Comparison of ENCODE assay signal across 12 cellular contexts in the genomic region with DNA sequence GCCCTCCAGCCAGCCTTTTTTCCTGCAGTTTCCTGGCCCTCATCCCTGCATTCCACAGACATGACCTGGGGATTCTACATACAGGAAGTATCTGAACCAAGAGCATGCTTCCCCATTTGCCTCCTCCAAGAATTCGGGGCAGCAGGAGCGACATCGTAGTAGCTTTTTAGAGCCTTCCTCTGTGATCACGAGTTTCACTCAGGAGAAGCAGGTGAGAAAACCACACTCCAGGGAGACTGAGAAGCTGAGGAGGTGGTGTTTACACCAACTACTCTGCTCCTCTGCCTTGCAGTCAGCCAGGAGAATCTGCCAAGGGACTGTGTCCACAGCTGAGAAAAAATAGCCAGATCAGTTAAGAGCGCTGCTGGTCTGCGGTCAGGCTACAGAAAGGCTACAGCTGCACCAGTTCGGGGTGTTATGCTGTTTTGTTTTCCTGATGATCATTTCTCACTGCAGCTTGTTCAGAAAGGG. TPM values are rescaled to one million over a fixed set of nuclear protein-coding genes. Genes with fewer than 3 reads are reported as not detected.
A peak's percentile ranks its signal among the peaks of the same experiment; 100 is the strongest.
DNase-seq lines count a peak whose midpoint lies in the region; ATAC-seq and TF ChIP-seq lines count a peak whose summit lies in the region.
"Had no signal": no experiment of that assay in that cellular context is flagged by ENCODE, and none has a peak within 500 bp of the region (broad histone marks: within the 10 kb centered on the region; RNA-seq: fewer than 3 reads in every experiment).

No MANE protein-coding gene starts in this region.

- H3K27ac ChIP-seq in PC-3 (ENCODE audit: low read length) (no peak overlapping the region), ovary (peak overlapping the region in 1 of 2 donors; percentile 48)
- H3K27ac ChIP-seq: parathyroid adenoma had no signal

- H3K79me2 ChIP-seq in PC-3 (ENCODE audit: low read length): no peaks in the 10 kb centered on the region
- H3K79me2 ChIP-seq: parathyroid adenoma had no signal

- BruUV-seq in PC-3 (replicated peaks; lab: Mats Ljungman, UMichigan): no TSS peak

- CTCF ChIA-PET in PC-3 (lab: Charles Lee): no interaction called here

- no peaks in the 10 kb centered on the region for H3K36me3 ChIP-seq in PC-3 (ENCODE audit: low read depth, low read length)
- no peaks in the 10 kb centered on the region for H3K36me3 ChIP-seq in ovary

- TF ChIP-seq POLR2A in ovary (IDR thresholded peaks at IDR 0.05): no peak

- no peaks in the 10 kb centered on the region for H4K20me1 ChIP-seq in PC-3 (ENCODE audit: low read length)

- TF ChIP-seq EP300 in ovary (IDR thresholded peaks at IDR 0.05): no peak

- H3K4me2 ChIP-seq in PC-3 (ENCODE audit: low read length): no peak overlapping the region

- H3K27me3 ChIP-seq in PC-3 (ENCODE audit: low read length) (no peaks in the 10 kb centered on the region), ovary (no peaks in the 10 kb centered on the region)

- no peak overlapping the region for H3K9ac ChIP-seq in PC-3 (ENCODE audit: low read length)
- H3K9ac ChIP-seq: parathyroid adenoma had no signal

- no peaks in the 10 kb centered on the region for H3F3A ChIP-seq in PC-3 (ENCODE audit: low read length, unreplicated experiment)

- no peaks in the 10 kb centered on the region for H3K9me2 ChIP-seq in PC-3 (replicated peaks; ENCODE audit: low read length)

- DNase-seq in AG20443 (ENCODE audit: low spot score): peak; percentile 85
- DNase-seq in PC-3: peak; percentile 6
- DNase-seq in foreskin fibroblast: peak; percentile 23 to 46
- peak in 3 of 5 donors; percentile 43 to 46 (median 45) for DNase-seq in ovary
- DNase-seq in NCI-H446 (lab: John Stamatoyannopoulos, UW): no peak
- no peak for DNase-seq in ureter (ENCODE audit: low spot score)
- DNase-seq: CD8-positive, alpha-beta memory T cell; MM.1S; NCI-H82 had no signal

- no peak overlapping the region for H2AFZ ChIP-seq in PC-3 (ENCODE audit: low read length)
- H2AFZ ChIP-seq: parathyroid adenoma had no signal

- H3K9me3 ChIP-seq in PC-3 (ENCODE audit: low read length): no peaks in the 10 kb centered on the region
- no peaks in the 10 kb centered on the region for H3K9me3 ChIP-seq in ovary

- intact Hi-C loops in PC-3 (cut with micrococcal nuclease): no loop called here
- intact Hi-C loops in ovary (cut with DNase I): loop anchor here in 3 of 4 donors (5.0 to 10.0 kb wide), 2 partner anchors 57 to 99 kb away; partner anchors contain the start of gene HSPA12A (in 2 of the 3)

- ATAC-seq in PC-3 (no peak), GM18867 (IDR thresholded peaks at IDR 0.05; ENCODE audit: unreplicated experiment) (no peak), GM21526 (IDR thresholded peaks at IDR 0.05; ENCODE audit: low FRiP score, unreplicated experiment) (no peak)

- no peaks in the 10 kb centered on the region for H3K4me1 ChIP-seq in PC-3 (ENCODE audit: insufficient read depth, low read length)
- H3K4me1 ChIP-seq in ovary (ENCODE audit: insufficient read depth): peaks cover 34% of the 10 kb centered on the region
- H3K4me1 ChIP-seq: parathyroid adenoma had no signal

- POLR2A ChIA-PET in PC-3 (lab: Charles Lee; ENCODE audit: unreplicated experiment): no interaction called here

- TF ChIP-seq CTCF in PC-3 (conservative IDR thresholded peaks at IDR 0.05; ENCODE audit: low read depth, low read length) (no peak), foreskin fibroblast (IDR thresholded peaks at IDR 0.05; ENCODE audit: low read depth, low read length) (no peak), ovary (IDR thresholded peaks at IDR 0.05) (no peak)

- H3K4me3 ChIP-seq in PC-3 (ENCODE audit: low read length): no peak overlapping the region
- H3K4me3 ChIP-seq in foreskin fibroblast (ENCODE audit: low read depth in 1 of 2, low read length in 2 of 2): peak overlapping the region in 1 of 2 donors; percentile 1
- no peak overlapping the region for H3K4me3 ChIP-seq in ovary

- 4 to 7% (median 5%) methylated on average over 7 of the region's 7 CpGs for WGBS in ovary, 3 donors

RNA-seq across cellular contexts. Expression of gene HSPA12A, which starts 54.1 kb away (rescaled TPM):
- total RNA-seq in PC-3 (2014; rRNA removed) (1.8 and 3.1 TPM in 2 replicates), ovary (10 to 100 TPM; 27.7 to 47.5 (median 40.5) TPM), ureter (15.7 TPM)
- polyA plus RNA-seq in ovary: 10 to 100 TPM; 16.0 to 34.3 TPM
- polyA plus RNA-seq: CD8-positive, alpha-beta memory T cell had no signal

Comparison
In these comparisons a context has a peak if more than half of its experiments do, and no peak if none do; other contexts are left out.
1. DNase-seq: peak in AG20443 (single experiment), PC-3 (single experiment), foreskin fibroblast (2 of 2) and ovary (3 of 5); none in NCI-H446 (0 of 2) and ureter (single experiment).